ENCODE assay signal across 21 cellular contexts in genomic region chr9:27359763-27360162, GRCh38.
"Had no signal": no experiment of that assay in that cellular context is flagged by ENCODE, and none has a peak within 500 bp of the region (broad histone marks: within the 10 kb centered on the region; RNA-seq: fewer than 3 reads in every experiment).

No MANE protein-coding gene starts in this region.

- H3K9ac ChIP-seq: parathyroid adenoma had no signal

- H3K36me3 ChIP-seq: uterus had no signal

- H3K9me3 ChIP-seq: heart right ventricle, spleen, tibial nerve, uterus had no signal

- ATAC-seq: heart right ventricle; left cardiac atrium; left lobe of liver; naive thymus-derived CD8-positive, alpha-beta T cell; right cardiac atrium; sciatic nerve; stimulated activated memory B cell treated with anti-CD40 and anti-IgM and Interleukin-4, amounts not matched to agents 10 μg/mL and 1 μg/mL and 100 μg/mL, for 72 hours; stimulated activated naive CD8-positive, alpha-beta T cell treated with anti-CD3 and anti-CD28 coated beads, Interleukin-15, amount 100 ng/mL, for 72 hours had no signal

- H3K4me3 ChIP-seq: heart right ventricle, spleen, tibial nerve, uterus had no signal

- H2AFZ ChIP-seq: parathyroid adenoma had no signal

- DNase-seq: heart right ventricle; hippocampal formation; kidney glomerular epithelial cell; left cardiac atrium; mesenchymal stem cell; naive thymus-derived CD8-positive, alpha-beta T cell; nucleus accumbens; retina; right cardiac atrium; small intestine; spleen; stimulated activated CD4-positive, alpha-beta T cell treated with anti-CD3 and anti-CD28 coated beads, Interleukin-4, amount 100 ng/mL, for 24 hours; stimulated activated naive CD4-positive, alpha-beta T cell treated with Interleukin-2 at 50 U/mL for 16 hours; stimulated activated naive CD8-positive, alpha-beta T cell treated with anti-CD3 and anti-CD28 coated beads, Interleukin-15, amount 100 ng/mL, for 72 hours; substantia nigra; uterus had no signal

- H3K4me1 ChIP-seq: parathyroid adenoma, uterus had no signal

- H3K27me3 ChIP-seq: heart right ventricle, spleen, tibial nerve, uterus had no signal

- H3K79me2 ChIP-seq: parathyroid adenoma had no signal

- H3K27ac ChIP-seq: heart right ventricle, parathyroid adenoma, spleen, tibial nerve, uterus had no signal
